Comparison of ENCODE assay signal across 8 cellular contexts in the genomic region with DNA sequence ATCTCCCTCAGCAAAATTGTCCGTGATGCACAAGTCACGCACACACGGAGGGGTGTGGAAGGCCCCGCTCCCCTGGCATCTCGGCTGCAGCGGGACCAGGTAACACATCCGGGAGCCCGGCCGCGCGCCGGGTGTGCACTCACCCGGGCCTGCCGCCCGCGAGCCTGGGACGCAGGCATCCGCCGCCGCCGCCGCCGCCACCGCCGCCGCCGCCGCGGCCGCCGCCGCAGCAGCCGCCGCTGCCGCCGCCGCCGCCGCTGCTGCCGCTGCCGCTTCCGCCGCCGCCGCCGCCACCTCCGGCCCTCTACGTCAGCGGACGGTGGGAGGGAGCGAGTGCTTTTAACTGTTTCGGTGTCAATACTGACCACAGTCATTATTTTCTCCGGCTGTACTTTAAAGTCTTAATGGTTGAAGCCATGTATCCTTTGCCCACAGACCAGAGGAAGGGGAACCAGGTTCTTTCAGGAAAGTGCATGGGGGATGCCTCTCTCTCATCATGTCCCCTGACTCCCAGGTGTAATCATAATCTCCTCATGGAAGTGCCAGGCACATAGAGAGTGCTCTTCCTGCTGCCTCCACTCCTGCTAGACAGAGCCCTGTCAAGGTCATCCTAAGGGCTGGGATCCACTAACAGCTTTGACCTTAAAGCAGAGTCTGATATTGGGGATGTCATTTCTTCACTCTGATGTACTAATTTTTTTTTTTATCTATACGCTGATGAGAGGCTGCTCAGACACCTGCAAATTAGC. TPM values are rescaled to one million over a fixed set of nuclear protein-coding genes. Genes with fewer than 3 reads are reported as not detected.
DNase-seq lines count a peak whose midpoint lies in the region; ATAC-seq and TF ChIP-seq lines count a peak whose summit lies in the region.

No MANE protein-coding gene starts in this region.

- H3K27ac Mint-ChIP-seq in CD14-positive monocyte (no peak overlapping the region), WTC11 (no peak overlapping the region)
- no peak overlapping the region for H3K27ac Mint-ChIP-seq in dendritic cell treated with granulocyte-macrophage colony-stimulating factor and Interleukin-4, amounts not matched to agents 40 ng/mL and 50 ng/mL, for 4 days

- peaks cover 13% of the 10 kb centered on the region for H3K4me1 Mint-ChIP-seq in CD14-positive monocyte
- no peaks in the 10 kb centered on the region; the same call in 1 of the 2 replicates for H3K4me1 Mint-ChIP-seq in WTC11
- peaks cover 6% of the 10 kb centered on the region for H3K4me1 Mint-ChIP-seq in dendritic cell treated with granulocyte-macrophage colony-stimulating factor and Interleukin-4, amounts not matched to agents 40 ng/mL and 50 ng/mL, for 4 days (ENCODE audit: low read depth)

- TF ChIP-seq CTCF in CD14-positive monocyte (IDR thresholded peaks at IDR 0.05) = no peak
- no peak for TF ChIP-seq CTCF in HL-60 (IDR thresholded peaks at IDR 0.05; ENCODE audit: insufficient read depth, low read length)
- no peak for TF ChIP-seq CTCF in WTC11 (IDR thresholded peaks at IDR 0.05)

- POLR2A ChIA-PET in WTC11 (lab: Charles Lee) = no interaction called here

- no peak overlapping the region for H3K27ac ChIP-seq in HL-60 (replicated peaks)

- ATAC-seq in GM19397 (IDR thresholded peaks at IDR 0.05; ENCODE audit: unreplicated experiment) = peak; percentile 80
- peak; percentile 67 for ATAC-seq in WTC11
- no peak for ATAC-seq in GM18519 (IDR thresholded peaks at IDR 0.05; ENCODE audit: low FRiP score, unreplicated experiment)

- H3K4me3 Mint-ChIP-seq in CD14-positive monocyte (peak overlapping the region; percentile 72 to 80), WTC11 (peak overlapping the region; percentile 69)
- peak overlapping the region; percentile 68 for H3K4me3 Mint-ChIP-seq in dendritic cell treated with granulocyte-macrophage colony-stimulating factor and Interleukin-4, amounts not matched to agents 40 ng/mL and 50 ng/mL, for 4 days

- DNase-seq in CD14-positive monocyte (ENCODE audit: low spot score) (no peak), HL-60 (ENCODE audit: low read depth in 1 of 2, low spot score in 1 of 2) (no peak), WTC11 (ENCODE audit: low spot score) (peak; percentile 18), lung microvascular endothelial cell (ENCODE audit: low read depth in 2 of 2) (peak; percentile 21 to 36)
- DNase-seq in stimulated activated CD8-positive, alpha-beta memory T cell treated with anti-CD3 and anti-CD28 coated beads, Interleukin-15, amount 100 ng/mL, for 24 hours (ENCODE audit: low read depth) = peak; percentile 1

- CTCF ChIA-PET in WTC11 (lab: Charles Lee) = no interaction called here

- peaks cover 3 to 13% (median 8%) of the 10 kb centered on the region in 7 donors for H3K9me3 Mint-ChIP-seq in CD14-positive monocyte
- H3K9me3 Mint-ChIP-seq in WTC11 = peaks cover 48% of the 10 kb centered on the region
- H3K9me3 Mint-ChIP-seq in dendritic cell treated with granulocyte-macrophage colony-stimulating factor and Interleukin-4, amounts not matched to agents 40 ng/mL and 50 ng/mL, for 4 days = peaks cover 24% of the 10 kb centered on the region

- H3K27me3 ChIP-seq in HL-60 (ENCODE audit: insufficient read depth, poor library complexity, severe bottlenecking) = no peaks in the 10 kb centered on the region

- H3K36me3 Mint-ChIP-seq in CD14-positive monocyte (no peaks in the 10 kb centered on the region), WTC11 (peaks cover 41% of the 10 kb centered on the region)
- no peaks in the 10 kb centered on the region for H3K36me3 Mint-ChIP-seq in dendritic cell treated with granulocyte-macrophage colony-stimulating factor and Interleukin-4, amounts not matched to agents 40 ng/mL and 50 ng/mL, for 4 days (ENCODE audit: low read depth)

- H3K27me3 Mint-ChIP-seq in CD14-positive monocyte (ENCODE audit: low read depth in 3 of 3) (peaks cover 2 to 7% (median 3%) of the 10 kb centered on the region in 3 donors), WTC11 (ENCODE audit: low read depth) (peaks cover 37% of the 10 kb centered on the region)
- peaks cover 8% of the 10 kb centered on the region for H3K27me3 Mint-ChIP-seq in dendritic cell treated with granulocyte-macrophage colony-stimulating factor and Interleukin-4, amounts not matched to agents 40 ng/mL and 50 ng/mL, for 4 days

- intact Hi-C loops in CD14-positive monocyte (cut with micrococcal nuclease) = no loop called here
- intact Hi-C loops in dendritic cell treated with granulocyte-macrophage colony-stimulating factor and Interleukin-4, amounts not matched to agents 40 ng/mL and 50 ng/mL, for 4 days (cut with micrococcal nuclease) = no loop called here

- H3K4me3 ChIP-seq in HL-60 (replicated peaks; ENCODE audit: insufficient read depth, low read length) = peak overlapping the region; percentile 44

TF ChIP-seq in WTC11, 78 proteins besides CTCF, POLR2A, EP300 and RAD21 (continues in another document):
- TF ChIP-seq EMX1 (CRISPR knock-in tag; IDR thresholded peaks at IDR 0.05) (no peak), TEAD4 (CRISPR knock-in tag; IDR thresholded peaks at IDR 0.05) (no peak), CBFB (CRISPR knock-in tag; IDR thresholded peaks at IDR 0.05; ENCODE audit: low read depth) (no peak), NFE2L1 (CRISPR knock-in tag; IDR thresholded peaks at IDR 0.05) (no peak), SP1 (CRISPR knock-in tag; conservative IDR thresholded peaks at IDR 0.05) (no peak), PRRX2 (CRISPR knock-in tag; IDR thresholded peaks at IDR 0.05) (no peak), NR2C2 (CRISPR knock-in tag; IDR thresholded peaks at IDR 0.05) (no peak), ZNF671 (CRISPR knock-in tag; IDR thresholded peaks at IDR 0.05) (no peak)
- TF ChIP-seq, protein P1, sequence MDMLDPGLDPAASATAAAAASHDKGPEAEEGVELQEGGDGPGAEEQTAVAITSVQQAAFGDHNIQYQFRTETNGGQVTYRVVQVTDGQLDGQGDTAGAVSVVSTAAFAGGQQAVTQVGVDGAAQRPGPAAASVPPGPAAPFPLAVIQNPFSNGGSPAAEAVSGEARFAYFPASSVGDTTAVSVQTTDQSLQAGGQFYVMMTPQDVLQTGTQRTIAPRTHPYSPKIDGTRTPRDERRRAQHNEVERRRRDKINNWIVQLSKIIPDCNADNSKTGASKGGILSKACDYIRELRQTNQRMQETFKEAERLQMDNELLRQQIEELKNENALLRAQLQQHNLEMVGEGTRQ (CRISPR knock-in tag; IDR thresholded peaks at IDR 0.05) = no peak
- TF ChIP-seq, protein P2, sequence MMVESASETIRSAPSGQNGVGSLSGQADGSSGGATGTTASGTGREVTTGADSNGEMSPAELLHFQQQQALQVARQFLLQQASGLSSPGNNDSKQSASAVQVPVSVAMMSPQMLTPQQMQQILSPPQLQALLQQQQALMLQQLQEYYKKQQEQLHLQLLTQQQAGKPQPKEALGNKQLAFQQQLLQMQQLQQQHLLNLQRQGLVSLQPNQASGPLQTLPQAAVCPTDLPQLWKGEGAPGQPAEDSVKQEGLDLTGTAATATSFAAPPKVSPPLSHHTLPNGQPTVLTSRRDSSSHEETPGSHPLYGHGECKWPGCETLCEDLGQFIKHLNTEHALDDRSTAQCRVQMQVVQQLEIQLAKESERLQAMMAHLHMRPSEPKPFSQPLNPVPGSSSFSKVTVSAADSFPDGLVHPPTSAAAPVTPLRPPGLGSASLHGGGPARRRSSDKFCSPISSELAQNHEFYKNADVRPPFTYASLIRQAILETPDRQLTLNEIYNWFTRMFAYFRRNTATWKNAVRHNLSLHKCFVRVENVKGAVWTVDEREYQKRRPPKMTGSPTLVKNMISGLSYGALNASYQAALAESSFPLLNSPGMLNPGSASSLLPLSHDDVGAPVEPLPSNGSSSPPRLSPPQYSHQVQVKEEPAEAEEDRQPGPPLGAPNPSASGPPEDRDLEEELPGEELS (CRISPR knock-in tag; IDR thresholded peaks at IDR 0.05) = no peak
- TF ChIP-seq, protein P3, sequence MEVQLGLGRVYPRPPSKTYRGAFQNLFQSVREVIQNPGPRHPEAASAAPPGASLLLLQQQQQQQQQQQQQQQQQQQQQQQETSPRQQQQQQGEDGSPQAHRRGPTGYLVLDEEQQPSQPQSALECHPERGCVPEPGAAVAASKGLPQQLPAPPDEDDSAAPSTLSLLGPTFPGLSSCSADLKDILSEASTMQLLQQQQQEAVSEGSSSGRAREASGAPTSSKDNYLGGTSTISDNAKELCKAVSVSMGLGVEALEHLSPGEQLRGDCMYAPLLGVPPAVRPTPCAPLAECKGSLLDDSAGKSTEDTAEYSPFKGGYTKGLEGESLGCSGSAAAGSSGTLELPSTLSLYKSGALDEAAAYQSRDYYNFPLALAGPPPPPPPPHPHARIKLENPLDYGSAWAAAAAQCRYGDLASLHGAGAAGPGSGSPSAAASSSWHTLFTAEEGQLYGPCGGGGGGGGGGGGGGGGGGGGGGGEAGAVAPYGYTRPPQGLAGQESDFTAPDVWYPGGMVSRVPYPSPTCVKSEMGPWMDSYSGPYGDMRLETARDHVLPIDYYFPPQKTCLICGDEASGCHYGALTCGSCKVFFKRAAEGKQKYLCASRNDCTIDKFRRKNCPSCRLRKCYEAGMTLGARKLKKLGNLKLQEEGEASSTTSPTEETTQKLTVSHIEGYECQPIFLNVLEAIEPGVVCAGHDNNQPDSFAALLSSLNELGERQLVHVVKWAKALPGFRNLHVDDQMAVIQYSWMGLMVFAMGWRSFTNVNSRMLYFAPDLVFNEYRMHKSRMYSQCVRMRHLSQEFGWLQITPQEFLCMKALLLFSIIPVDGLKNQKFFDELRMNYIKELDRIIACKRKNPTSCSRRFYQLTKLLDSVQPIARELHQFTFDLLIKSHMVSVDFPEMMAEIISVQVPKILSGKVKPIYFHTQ (CRISPR knock-in tag; IDR thresholded peaks at IDR 0.05) = no peak
- TF ChIP-seq, protein P4, sequence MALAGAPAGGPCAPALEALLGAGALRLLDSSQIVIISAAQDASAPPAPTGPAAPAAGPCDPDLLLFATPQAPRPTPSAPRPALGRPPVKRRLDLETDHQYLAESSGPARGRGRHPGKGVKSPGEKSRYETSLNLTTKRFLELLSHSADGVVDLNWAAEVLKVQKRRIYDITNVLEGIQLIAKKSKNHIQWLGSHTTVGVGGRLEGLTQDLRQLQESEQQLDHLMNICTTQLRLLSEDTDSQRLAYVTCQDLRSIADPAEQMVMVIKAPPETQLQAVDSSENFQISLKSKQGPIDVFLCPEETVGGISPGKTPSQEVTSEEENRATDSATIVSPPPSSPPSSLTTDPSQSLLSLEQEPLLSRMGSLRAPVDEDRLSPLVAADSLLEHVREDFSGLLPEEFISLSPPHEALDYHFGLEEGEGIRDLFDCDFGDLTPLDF (CRISPR knock-in tag; IDR thresholded peaks at IDR 0.05) = no peak
- TF ChIP-seq, protein P5, sequence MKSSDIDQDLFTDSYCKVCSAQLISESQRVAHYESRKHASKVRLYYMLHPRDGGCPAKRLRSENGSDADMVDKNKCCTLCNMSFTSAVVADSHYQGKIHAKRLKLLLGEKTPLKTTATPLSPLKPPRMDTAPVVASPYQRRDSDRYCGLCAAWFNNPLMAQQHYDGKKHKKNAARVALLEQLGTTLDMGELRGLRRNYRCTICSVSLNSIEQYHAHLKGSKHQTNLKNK (CRISPR knock-in tag; IDR thresholded peaks at IDR 0.05) = no peak

RNA-seq across cellular contexts. Expression of a gene that starts 38.0 kb away (rescaled TPM):
- not detected for polyA plus RNA-seq in CD14-positive monocyte
- total RNA-seq in WTC11 (2021) (0.15 to 0.18 TPM in 2 of 3 replicates, not detected in the other), lung microvascular endothelial cell (not detected in 2 replicates)

Comparison
In these comparisons a context has a peak if more than half of its experiments do, and no peak if none do; other contexts are left out.
1. DNase-seq: peak in WTC11 (single experiment), lung microvascular endothelial cell (2 of 2) and stimulated activated CD8-positive, alpha-beta memory T cell treated with anti-CD3 and anti-CD28 coated beads, Interleukin-15, amount 100 ng/mL, for 24 hours (single experiment); none in CD14-positive monocyte (single experiment) and HL-60 (0 of 2).
2. Peak in every context shown above with its lines, with median percentiles within 50 percentile points of each other: H3K4me3 Mint-ChIP-seq.